In genomic region chr2:213224366-213224765, GRCh38 we compare ENCODE assay signal across 1 cellular context.
TF ChIP-seq lines count a peak whose summit lies in the region.

No MANE protein-coding gene starts in this region.

TF ChIP-seq in GM23338, 12 proteins besides CTCF, POLR2A, EP300 and RAD21 (continued from another document):
- TF ChIP-seq POLR2AphosphoS5 (IDR thresholded peaks at IDR 0.05; ENCODE audit: low read depth) (no peak), STAT1 (IDR thresholded peaks at IDR 0.05; ENCODE audit: unreplicated experiment) (no peak), CREB1 (CRISPR knock-in tag; IDR thresholded peaks at IDR 0.05; ENCODE audit: low read depth) (no peak), ZNF114 (CRISPR knock-in tag; IDR thresholded peaks at IDR 0.05) (no peak)
- TF ChIP-seq, protein P1, sequence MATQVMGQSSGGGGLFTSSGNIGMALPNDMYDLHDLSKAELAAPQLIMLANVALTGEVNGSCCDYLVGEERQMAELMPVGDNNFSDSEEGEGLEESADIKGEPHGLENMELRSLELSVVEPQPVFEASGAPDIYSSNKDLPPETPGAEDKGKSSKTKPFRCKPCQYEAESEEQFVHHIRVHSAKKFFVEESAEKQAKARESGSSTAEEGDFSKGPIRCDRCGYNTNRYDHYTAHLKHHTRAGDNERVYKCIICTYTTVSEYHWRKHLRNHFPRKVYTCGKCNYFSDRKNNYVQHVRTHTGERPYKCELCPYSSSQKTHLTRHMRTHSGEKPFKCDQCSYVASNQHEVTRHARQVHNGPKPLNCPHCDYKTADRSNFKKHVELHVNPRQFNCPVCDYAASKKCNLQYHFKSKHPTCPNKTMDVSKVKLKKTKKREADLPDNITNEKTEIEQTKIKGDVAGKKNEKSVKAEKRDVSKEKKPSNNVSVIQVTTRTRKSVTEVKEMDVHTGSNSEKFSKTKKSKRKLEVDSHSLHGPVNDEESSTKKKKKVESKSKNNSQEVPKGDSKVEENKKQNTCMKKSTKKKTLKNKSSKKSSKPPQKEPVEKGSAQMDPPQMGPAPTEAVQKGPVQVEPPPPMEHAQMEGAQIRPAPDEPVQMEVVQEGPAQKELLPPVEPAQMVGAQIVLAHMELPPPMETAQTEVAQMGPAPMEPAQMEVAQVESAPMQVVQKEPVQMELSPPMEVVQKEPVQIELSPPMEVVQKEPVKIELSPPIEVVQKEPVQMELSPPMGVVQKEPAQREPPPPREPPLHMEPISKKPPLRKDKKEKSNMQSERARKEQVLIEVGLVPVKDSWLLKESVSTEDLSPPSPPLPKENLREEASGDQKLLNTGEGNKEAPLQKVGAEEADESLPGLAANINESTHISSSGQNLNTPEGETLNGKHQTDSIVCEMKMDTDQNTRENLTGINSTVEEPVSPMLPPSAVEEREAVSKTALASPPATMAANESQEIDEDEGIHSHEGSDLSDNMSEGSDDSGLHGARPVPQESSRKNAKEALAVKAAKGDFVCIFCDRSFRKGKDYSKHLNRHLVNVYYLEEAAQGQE (IDR thresholded peaks at IDR 0.05; ENCODE audit: unreplicated experiment) = no peak
